ENCODE assay signal across 25 cellular contexts in genomic region chr9:30140415-30140814, GRCh38.
"Had no signal": no experiment of that assay in that cellular context is flagged by ENCODE, and none has a peak within 500 bp of the region (broad histone marks: within the 10 kb centered on the region; RNA-seq: fewer than 3 reads in every experiment).

No MANE protein-coding gene starts in this region.

- H3K9me3 ChIP-seq: pancreas, prostate gland, suprapubic skin, thoracic aorta, tibial artery, upper lobe of right lung had no signal

- H3K27ac ChIP-seq: left ventricle myocardium inferior, pancreas, prostate gland, skin epidermis, spleen, suprapubic skin, thoracic aorta, tibial artery, upper lobe of right lung had no signal

- H3K27me3 Mint-ChIP-seq: naive B cell; natural killer cell treated with Interleukin-12 subunit alpha and Interleukin-12 subunit beta and Interleukin-15 and Interleukin-18, amount 100 ng/mL, for 72 hours; stimulated activated naive CD8-positive, alpha-beta T cell treated with anti-CD3 and anti-CD28 coated beads, Interleukin-15, Interleukin-2, amounts not matched to agents 100 ng/mL and 50 ng/mL, for 24 hours had no signal

- H3K4me1 ChIP-seq: left ventricle myocardium inferior, pancreas, prostate gland, spleen, suprapubic skin, tibial artery, upper lobe of right lung had no signal

- DNase-seq: hypothalamus; islet precursor cell; left ventricle myocardium inferior; mesendoderm; naive B cell; pancreas; posterior cingulate gyrus; retina; right cardiac atrium; spleen; stimulated activated CD4-positive, alpha-beta T cell treated with anti-CD3 and anti-CD28 coated beads, Interleukin-4, amount 100 ng/mL, for 24 hours; stimulated activated naive CD4-positive, alpha-beta T cell; tibial artery; trophoblast cell; upper lobe of right lung had no signal

- H3K27ac Mint-ChIP-seq: mesothelial cell of epicardium; naive B cell; natural killer cell treated with Interleukin-12 subunit alpha and Interleukin-12 subunit beta and Interleukin-15 and Interleukin-18, amount 100 ng/mL, for 72 hours; stimulated activated effector memory CD8-positive, alpha-beta T cell treated with anti-CD3 and anti-CD28 coated beads, Interleukin-12 subunit alpha, Interleukin-12 subunit beta, amount 100 ng/mL, for 72 hours; stimulated activated naive CD8-positive, alpha-beta T cell treated with anti-CD3 and anti-CD28 coated beads, Interleukin-15, Interleukin-2, amounts not matched to agents 100 ng/mL and 50 ng/mL, for 24 hours had no signal

- H3K36me3 ChIP-seq: left ventricle myocardium inferior, pancreas, prostate gland, spleen, suprapubic skin, thoracic aorta, tibial artery, upper lobe of right lung had no signal

- H3K4me3 Mint-ChIP-seq: mesothelial cell of epicardium; naive B cell; natural killer cell treated with Interleukin-12 subunit alpha and Interleukin-12 subunit beta and Interleukin-15 and Interleukin-18, amount 100 ng/mL, for 72 hours; stimulated activated effector memory CD8-positive, alpha-beta T cell treated with anti-CD3 and anti-CD28 coated beads, Interleukin-12 subunit alpha, Interleukin-12 subunit beta, amount 100 ng/mL, for 72 hours; stimulated activated naive CD8-positive, alpha-beta T cell treated with anti-CD3 and anti-CD28 coated beads, Interleukin-15, Interleukin-2, amounts not matched to agents 100 ng/mL and 50 ng/mL, for 24 hours had no signal

- H3K4me1 Mint-ChIP-seq: mesothelial cell of epicardium; naive B cell; stimulated activated effector memory CD8-positive, alpha-beta T cell treated with anti-CD3 and anti-CD28 coated beads, Interleukin-12 subunit alpha, Interleukin-12 subunit beta, amount 100 ng/mL, for 72 hours had no signal

- ATAC-seq: natural killer cell treated with Interleukin-12 subunit alpha and Interleukin-12 subunit beta and Interleukin-15 and Interleukin-18, amount 100 ng/mL, for 72 hours; pancreas; right cardiac atrium; sciatic nerve; stimulated activated effector memory CD8-positive, alpha-beta T cell treated with anti-CD3 and anti-CD28 coated beads, Interleukin-12 subunit alpha, Interleukin-12 subunit beta, amount 100 ng/mL, for 72 hours; upper lobe of right lung had no signal

- H3K4me3 ChIP-seq: left ventricle myocardium inferior, lung, pancreas, prostate gland, skin epidermis, spleen, suprapubic skin, thoracic aorta, tibial artery, upper lobe of right lung had no signal

- H3K36me3 Mint-ChIP-seq: mesothelial cell of epicardium; naive B cell; stimulated activated effector memory CD8-positive, alpha-beta T cell treated with anti-CD3 and anti-CD28 coated beads, Interleukin-12 subunit alpha, Interleukin-12 subunit beta, amount 100 ng/mL, for 72 hours had no signal

- H3K27me3 ChIP-seq: pancreas, spleen, suprapubic skin, tibial artery, upper lobe of right lung had no signal
